8 cellular contexts compared by ENCODE assay signal in the genomic region with DNA sequence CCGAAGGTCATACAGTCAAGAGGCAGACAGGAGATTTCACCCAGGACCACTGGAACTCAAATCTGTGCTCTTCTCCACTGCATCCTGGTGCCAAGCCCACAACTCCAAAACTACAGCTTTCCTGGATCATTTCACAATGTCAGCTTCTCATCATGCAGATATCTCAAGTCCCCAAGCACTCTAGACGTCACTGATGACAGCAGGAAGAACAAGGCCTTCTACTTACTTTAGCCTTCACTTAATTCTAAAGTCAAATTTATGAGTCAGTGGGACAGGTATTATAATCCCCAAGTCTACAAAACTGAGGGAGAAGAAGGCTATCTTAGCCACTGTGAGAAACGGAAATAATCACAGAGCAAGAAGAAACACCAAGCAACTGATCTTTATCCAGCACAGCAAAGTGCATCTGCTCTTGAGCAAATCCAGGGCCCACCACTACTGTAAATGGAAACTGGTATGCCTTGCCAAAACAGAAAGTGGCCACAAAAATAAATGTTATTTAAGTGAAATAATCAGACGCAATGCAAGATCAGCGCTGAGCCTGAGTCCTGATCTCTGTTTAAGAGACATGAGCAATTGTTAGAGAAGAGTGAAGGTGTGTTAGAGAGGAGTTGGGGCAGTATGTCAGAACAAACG. TPM values are rescaled to one million over a fixed set of nuclear protein-coding genes. Genes with fewer than 3 reads are reported as not detected.
DNase-seq lines count a peak whose midpoint lies in the region; ATAC-seq, FAIRE-seq and TF ChIP-seq lines count a peak whose summit lies in the region.

No MANE protein-coding gene starts in this region.

- no peak for TF ChIP-seq EP300 in K562 (IDR thresholded peaks at IDR 0.05; ENCODE audit: low read length)

- H3K4me3 ChIP-seq in AG09309 (ENCODE audit: control insufficient read depth, low read depth, low read length) (peak overlapping the region; percentile 67), K562 (peak overlapping the region; percentile 58), mucosa of stomach (ENCODE audit: low read length) (peak overlapping the region; percentile 75)

- DNase-seq in AG09309 (ENCODE audit: low read depth), result no peak
- DNase-seq in HT1080 (ENCODE audit: low read depth), result peak; percentile 15
- peak in 1 of 4 experiments; percentile 24 for DNase-seq in K562 (ENCODE audit: extremely low read depth in 1 of 4, low spot score in 3 of 4)
- no peak for DNase-seq in D721Med (ENCODE audit: insufficient read length, low spot score)
- DNase-seq in activated CD8-positive, alpha-beta memory T cell treated with anti-CD3 and anti-CD28 coated beads, Interleukin-2, amount 50 U/mL, for 4 hours, result no peak
- DNase-seq in left lobe of liver (ENCODE audit: low spot score), result no peak

- H3K9me3 ChIP-seq in K562 (replicated peaks; ENCODE audit: control insufficient read depth, insufficient read depth, low read depth, low read length) (no peaks in the 10 kb centered on the region), mucosa of stomach (ENCODE audit: control insufficient read depth, low read length) (no peaks in the 10 kb centered on the region)

- ATAC-seq in K562 (peak; percentile 54), HG02623 (IDR thresholded peaks at IDR 0.05; ENCODE audit: unreplicated experiment) (no peak), left lobe of liver (no peak)

- POLR2A ChIA-PET in K562 (lab: Yijun Ruan, JAX), result interaction anchor here (0.6 to 2.1 kb wide), 3 partner anchors 11 to 1781 kb away, joined by 4 to 7 read pairs (median 5); no protein-coding TSS in a partner anchor

- in situ Hi-C loops in K562 (cut with MboI), result no loop called here

- H3K9ac ChIP-seq in K562 (ENCODE audit: insufficient read depth in 1 of 2, low read depth in 2 of 2, low read length in 2 of 2) (peak overlapping the region; percentile 80 to 89), mucosa of stomach (ENCODE audit: low read length) (peak overlapping the region; percentile 68)

- FAIRE-seq in K562 (lab: Jason Lieb, UNC) (peak; percentile 55), D721Med (lab: Jason Lieb, UNC) (no peak)

- H2AFZ ChIP-seq in K562 (ENCODE audit: low read depth, low read length), result peak overlapping the region; percentile 91

- H3K79me2 ChIP-seq in K562 (ENCODE audit: control insufficient read depth, insufficient read depth, low read length), result peaks cover 59% of the 10 kb centered on the region

- CTCF ChIA-PET in K562 (lab: Yijun Ruan, JAX; ENCODE audit: low intra/inter-chr PET ratio), result no interaction called here

- peak overlapping the region; percentile 95 for H3K4me2 ChIP-seq in K562 (ENCODE audit: insufficient read depth, low read length)

- intact Hi-C loops in K562 (cut with micrococcal nuclease), result loop anchor here (5.0 kb wide), 1 partner anchor 195 kb away; the partner anchor contains the start of gene OXTR

- no peaks in the 10 kb centered on the region; the same call in 1 of the 2 replicates for H4K20me1 ChIP-seq in K562 (replicated peaks; ENCODE audit: control insufficient read depth, insufficient read depth, low read length)

- H3K27ac ChIP-seq in K562 (ENCODE audit: extremely low read depth, low read depth, low read length), result peak overlapping the region; percentile 72

- H3K9me1 ChIP-seq in K562 (ENCODE audit: control insufficient read depth, insufficient read depth, low read length), result no peaks in the 10 kb centered on the region

- TF ChIP-seq POLR2A in K562 (conservative IDR thresholded peaks at IDR 0.05), result no peak

- WGBS in K562 (ENCODE audit: insufficient coverage, low coverage, missing lambda C conversion rate), result 6% methylated on average over 6 of the region's 6 CpGs

- BruUV-seq in K562 (replicated peaks; lab: Mats Ljungman, UMichigan), result no TSS peak

- no peak for TF ChIP-seq CTCF in AG09309 (IDR thresholded peaks at IDR 0.05; ENCODE audit: control insufficient read depth, insufficient read depth, low read depth, low read length, missing control alignments)
- TF ChIP-seq CTCF in K562 (IDR thresholded peaks at IDR 0.05 in 2 of 3, conservative IDR thresholded peaks at IDR 0.05 in 1 of 3; ENCODE audit: insufficient read depth in 2 of 3, low read depth in 1 of 3, low read length in 3 of 3), result no peak
- TF ChIP-seq CTCF in D721Med (IDR thresholded peaks at IDR 0.05; ENCODE audit: insufficient read depth, missing control alignments), result no peak

- no peak for TF ChIP-seq RAD21 in K562 (CRISPR knock-in tag; conservative IDR thresholded peaks at IDR 0.05 in 1 of 2, IDR thresholded peaks at IDR 0.05 in 1 of 2)

- H3K27me3 ChIP-seq in K562 (ENCODE audit: control insufficient read depth in 2 of 2, insufficient read depth in 2 of 2, low read length in 2 of 2) (no peaks in the 10 kb centered on the region), mucosa of stomach (ENCODE audit: control insufficient read depth, insufficient read depth, low read length) (no peaks in the 10 kb centered on the region)

- H3K4me1 ChIP-seq in K562 (replicated peaks in 1 of 2; ENCODE audit: control insufficient read depth in 2 of 2, insufficient read depth in 2 of 2, low read length in 2 of 2), result peaks cover 5 to 19% of the 10 kb centered on the region in 2 experiments; a peak in 4 of 5 replicates
- peaks cover 41% of the 10 kb centered on the region for H3K4me1 ChIP-seq in mucosa of stomach (ENCODE audit: control insufficient read depth, insufficient read depth, low read length)

- H3K36me3 ChIP-seq in K562 (ENCODE audit: control insufficient read depth, insufficient read depth, low read length), result peaks cover 44% of the 10 kb centered on the region; the same call in 2 of the 3 replicates
- H3K36me3 ChIP-seq in mucosa of stomach (ENCODE audit: control insufficient read depth, insufficient read depth, low read length), result no peaks in the 10 kb centered on the region

TF ChIP-seq in K562, 482 proteins besides CTCF, POLR2A, EP300 and RAD21:
- TF ChIP-seq CREM (IDR thresholded peaks at IDR 0.05; ENCODE audit: low read depth) (0 out of 2 replicates have a peak, but pooled peaks have one; percentile 18), CHCHD3 (CRISPR knock-in tag; IDR thresholded peaks at IDR 0.05) (no peak), HLTF (IDR thresholded peaks at IDR 0.05) (no peak), KDM5B (IDR thresholded peaks at IDR 0.05; ENCODE audit: insufficient replicate concordance, low read depth, low read length) (peak; percentile 8), CEBPB (tag; IDR thresholded peaks at IDR 0.05) (0 out of 2 replicates have a peak, but pooled peaks have one; percentile 6), KAT7 (CRISPR knock-in tag; IDR thresholded peaks at IDR 0.05; ENCODE audit: borderline replicate concordance) (0 out of 2 replicates have a peak, but pooled peaks have one; percentile 7), PRPF4 (IDR thresholded peaks at IDR 0.05; ENCODE audit: insufficient read depth, low read depth, low read length, poor library complexity, severe bottlenecking) (no peak), TEAD1 (CRISPR knock-in tag; IDR thresholded peaks at IDR 0.05) (no peak), ZNF717 (CRISPR knock-in tag; IDR thresholded peaks at IDR 0.05) (0 out of 2 replicates have a peak, but pooled peaks have one; percentile 43), TCF3 (CRISPR knock-in tag; IDR thresholded peaks at IDR 0.05) (no peak)
- TF ChIP-seq, protein P1, sequence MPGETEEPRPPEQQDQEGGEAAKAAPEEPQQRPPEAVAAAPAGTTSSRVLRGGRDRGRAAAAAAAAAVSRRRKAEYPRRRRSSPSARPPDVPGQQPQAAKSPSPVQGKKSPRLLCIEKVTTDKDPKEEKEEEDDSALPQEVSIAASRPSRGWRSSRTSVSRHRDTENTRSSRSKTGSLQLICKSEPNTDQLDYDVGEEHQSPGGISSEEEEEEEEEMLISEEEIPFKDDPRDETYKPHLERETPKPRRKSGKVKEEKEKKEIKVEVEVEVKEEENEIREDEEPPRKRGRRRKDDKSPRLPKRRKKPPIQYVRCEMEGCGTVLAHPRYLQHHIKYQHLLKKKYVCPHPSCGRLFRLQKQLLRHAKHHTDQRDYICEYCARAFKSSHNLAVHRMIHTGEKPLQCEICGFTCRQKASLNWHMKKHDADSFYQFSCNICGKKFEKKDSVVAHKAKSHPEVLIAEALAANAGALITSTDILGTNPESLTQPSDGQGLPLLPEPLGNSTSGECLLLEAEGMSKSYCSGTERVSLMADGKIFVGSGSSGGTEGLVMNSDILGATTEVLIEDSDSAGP (CRISPR knock-in tag; IDR thresholded peaks at IDR 0.05), result no peak

RNA-seq across cellular contexts. Expression of gene RAD18, which starts 0.9 kb away (rescaled TPM):
- 34.7 and 42.0 TPM in 2 replicates for total RNA-seq in HT1080 (2014; rRNA removed; shearing (Covaris generic))
- 13.7 and 16.3 TPM in 2 replicates for polyA plus RNA-seq in HT1080 (2015; cell fraction: cytosol; rRNA removed)
- polyA plus RNA-seq in HT1080 (2015; cell fraction: nucleus; rRNA removed), result 23.9 and 28.1 TPM in 2 replicates
- 50.6 and 94.1 TPM in 2 replicates for total RNA-seq in K562 (2011; cell fraction: chromatin; rRNA removed; ENCODE audit: low replicate concordance)
- total RNA-seq in K562 (2011; cell fraction: nucleolus; rRNA removed), result 25.5 and 27.8 TPM in 2 replicates
- total RNA-seq in K562 (2011; cell fraction: nucleoplasm; rRNA removed), result 43.8 and 68.4 TPM in 2 replicates
- 20.1 and 26.7 TPM in 2 replicates for total RNA-seq in K562 (2014; rRNA removed)
- total RNA-seq in K562 (2014; rRNA removed; fragmentation: Illumina TruSeq; extraction: Trizol), result 43.4 and 47.6 TPM in 2 replicates
- 31.7 and 34.4 TPM in 2 replicates for total RNA-seq in K562 (2015; rRNA removed; fragmentation: Illumina TruSeq; extraction: Trizol)
- total RNA-seq in K562 (2021), result 49.4 and 55.9 TPM in 2 replicates
- polyA plus RNA-seq in K562 (2011; rRNA removed), result 33.2 and 46.3 TPM in 2 replicates
- 30.6 and 34.2 TPM in 2 replicates for polyA plus RNA-seq in K562 (2011; cell fraction: cytosol; rRNA removed)
- polyA plus RNA-seq in K562 (2011; cell fraction: nucleus; rRNA removed), result 42.3 and 48.7 TPM in 2 replicates
- polyA plus RNA-seq in K562 (2012), result 17.6 and 24.0 TPM in 2 replicates
- polyA plus RNA-seq in K562 (2014; fragmentation: Illumina TruSeq; extraction: Trizol), result 29.3 and 41.4 TPM in 2 replicates
- polyA plus RNA-seq in K562 (2014; fragmentation: Nextera tagmentation; extraction: Ambion mirVana), result 10 to 100 TPM; 19.2 to 23.2 TPM
- polyA plus RNA-seq in K562 (2014; rRNA removed), result 26.3 and 29.1 TPM in 2 replicates
- 52.2 and 61.5 TPM in 2 replicates for polyA minus RNA-seq in K562 (2011; rRNA and poly(A)+ RNA removed)
- polyA minus RNA-seq in K562 (2011; cell fraction: cytosol; rRNA and poly(A)+ RNA removed), result 17.5 and 21.3 TPM in 2 replicates
- 72.3 and 83.2 TPM in 2 replicates for polyA minus RNA-seq in K562 (2011; cell fraction: nucleus; rRNA and poly(A)+ RNA removed)
- total RNA-seq in left lobe of liver, result 3.8 TPM
